Comparison of ENCODE assay signal across 36 cellular contexts in genomic region chr14:50845166-50845565, GRCh38. TPM values are rescaled to one million over a fixed set of nuclear protein-coding genes. Genes with fewer than 3 reads are reported as not detected.
"Had no signal": no experiment of that assay in that cellular context is flagged by ENCODE, and none has a peak within 500 bp of the region (broad histone marks: within the 10 kb centered on the region; RNA-seq: fewer than 3 reads in every experiment).

No MANE protein-coding gene starts in this region.

- DNase-seq: activated CD4-positive, alpha-beta T cell treated with anti-CD3 and anti-CD28 coated beads for 4 hours; activated CD4-positive, alpha-beta T cell treated with anti-CD3 and anti-CD28 coated beads, Interleukin-2, amount 50 U/mL, for 4 hours; activated CD4-positive, CD25-positive, alpha-beta regulatory T cell; activated CD8-positive, alpha-beta memory T cell treated with anti-CD3 and anti-CD28 coated beads for 24 hours; activated effector memory CD4-positive, alpha-beta T cell treated with Interleukin-2 at 50 U/mL for 16 hours; activated naive CD4-positive, alpha-beta T cell treated with Interleukin-2 at 50 U/mL for 16 hours; anterior cingulate cortex; cerebellar nuclear complex; colonic mucosa; effector CD8-positive, alpha-beta T cell; esophagus squamous epithelium; foreskin melanocyte; left cardiac atrium; left ventricle myocardium superior; mucosa of descending colon; retina; stimulated activated CD4-positive, alpha-beta T cell treated with anti-CD3 and anti-CD28 coated beads, Interleukin-12 subunit alpha, Interleukin-12 subunit beta, amount 100 ng/mL, for 4 hours; stimulated activated CD4-positive, alpha-beta T cell treated with anti-CD3 and anti-CD28 coated beads, Interleukin-4, amount 100 ng/mL, for 24 hours; trophoblast cell had no signal

- H3K4me1 ChIP-seq: colonic mucosa, esophagus squamous epithelium, vagina had no signal

- H3K27ac ChIP-seq: cardiac muscle cell, colonic mucosa, epithelial cell of prostate, esophagus squamous epithelium, neutrophil, skin epidermis, thoracic aorta, vagina had no signal

- H3K4me3 ChIP-seq: cardiac muscle cell, colonic mucosa, esophagus squamous epithelium, mucosa of descending colon, skin epidermis, thoracic aorta, vagina had no signal

- H3K36me3 ChIP-seq: cardiac muscle cell, colonic mucosa, esophagus squamous epithelium, neutrophil, thoracic aorta, vagina had no signal

- ATAC-seq: left cardiac atrium; left ventricle myocardium superior; mucosa of descending colon; sciatic nerve; stimulated activated effector memory CD8-positive, alpha-beta T cell treated with anti-CD3 and anti-CD28 coated beads, Interleukin-12 subunit alpha, Interleukin-12 subunit beta, amount 100 ng/mL, for 72 hours had no signal

- H3K9me3 ChIP-seq: colonic mucosa, esophagus squamous epithelium, mucosa of descending colon, neutrophil, thoracic aorta, vagina had no signal

- FAIRE-seq: endometrium, islet of Langerhans had no signal

- H3K27me3 ChIP-seq: colonic mucosa, esophagus squamous epithelium, neutrophil, vagina had no signal

RNA-seq across cellular contexts. Expression of gene ABHD12B, which starts 26.7 kb away (rescaled TPM):
- total RNA-seq: cardiac muscle cell, dermis microvascular lymphatic vessel endothelial cell, glomerular endothelial cell, left ventricle myocardium superior, lung microvascular endothelial cell, mesenteric fat pad, osteocyte, progenitor cell of endocrine pancreas, sciatic nerve, subcutaneous adipose tissue, thoracic aorta, vagina had no signal
